Comparison of ENCODE assay signal across 16 cellular contexts in genomic region chr16:14132696-14133048, GRCh38.
A peak's percentile ranks its signal among the peaks of the same experiment; 100 is the strongest.
DNase-seq lines count a peak whose midpoint lies in the region; ATAC-seq and TF ChIP-seq lines count a peak whose summit lies in the region.
"Had no signal": no experiment of that assay in that cellular context is flagged by ENCODE, and none has a peak within 500 bp of the region (broad histone marks: within the 10 kb centered on the region; RNA-seq: fewer than 3 reads in every experiment).

No MANE protein-coding gene starts in this region.

- no peaks in the 10 kb centered on the region for H3K27me3 ChIP-seq in AG04450 (ENCODE audit: control insufficient read depth, insufficient read depth, low read length)
- H3K27me3 ChIP-seq: ovary had no signal

- DNase-seq in AG04450 (ENCODE audit: low read depth, low spot score) = peak; percentile 4
- peak; percentile 28 for DNase-seq in GM19240 (ENCODE audit: insufficient read length, low spot score)
- peak; percentile 29 for DNase-seq in fibroblast of gingiva (ENCODE audit: low read depth)
- DNase-seq in SKM-1 (lab: John Stamatoyannopoulos, UW; ENCODE audit: unreplicated experiment) = no peak
- DNase-seq in MCF 10A (ENCODE audit: unreplicated experiment) = no peak
- DNase-seq in Calu3 = no peak
- no peak for DNase-seq in NCI-H1105 (lab: John Stamatoyannopoulos, UW)
- DNase-seq: 8988T; DMS53; effector CD4-positive, alpha-beta T cell; hypothalamus; NCI-H1694 treated with DMSO at 0.1 percent for 48 hours; ovary; stimulated activated CD4-positive, alpha-beta T cell treated with anti-CD3 and anti-CD28 coated beads, Interleukin-2, amount 100 ng/mL, for 24 hours; stimulated activated naive CD8-positive, alpha-beta T cell treated with anti-CD3 and anti-CD28 coated beads, Interleukin-15, amount 100 ng/mL, for 72 hours had no signal

- no peaks in the 10 kb centered on the region for H3K27me3 Mint-ChIP-seq in MCF 10A (ENCODE audit: insufficient read depth, unreplicated experiment)
- H3K27me3 Mint-ChIP-seq in Calu3 (ENCODE audit: unreplicated experiment) = no peaks in the 10 kb centered on the region
- H3K27me3 Mint-ChIP-seq: stimulated activated naive CD8-positive, alpha-beta T cell treated with anti-CD3 and anti-CD28 coated beads, Interleukin-15, amount 100 ng/mL, for 72 hours had no signal

- H3K9me3 Mint-ChIP-seq in MCF 10A (ENCODE audit: unreplicated experiment) (no peaks in the 10 kb centered on the region), Calu3 (ENCODE audit: low read depth, unreplicated experiment) (no peaks in the 10 kb centered on the region)

- H3K27ac Mint-ChIP-seq in MCF 10A (ENCODE audit: low read depth, unreplicated experiment) (no peak overlapping the region), Calu3 (ENCODE audit: unreplicated experiment) (no peak overlapping the region)
- H3K27ac Mint-ChIP-seq: stimulated activated naive CD8-positive, alpha-beta T cell treated with anti-CD3 and anti-CD28 coated beads, Interleukin-15, amount 100 ng/mL, for 72 hours had no signal

- H3K4me1 Mint-ChIP-seq in MCF 10A (ENCODE audit: insufficient read depth, unreplicated experiment) (no peaks in the 10 kb centered on the region), Calu3 (ENCODE audit: low read depth, unreplicated experiment) (peaks cover 8% of the 10 kb centered on the region)
- H3K4me1 Mint-ChIP-seq: stimulated activated naive CD8-positive, alpha-beta T cell treated with anti-CD3 and anti-CD28 coated beads, Interleukin-15, amount 100 ng/mL, for 72 hours had no signal

- peak; percentile 74 for ATAC-seq in HG03095 (IDR thresholded peaks at IDR 0.05; ENCODE audit: unreplicated experiment)
- ATAC-seq: stimulated activated naive CD8-positive, alpha-beta T cell treated with anti-CD3 and anti-CD28 coated beads, Interleukin-15, amount 100 ng/mL, for 72 hours had no signal

- CTCF ChIA-PET in AG04450 (lab: Charles Lee) (no interaction called here), MCF 10A (lab: Yijun Ruan, JAX) (interaction anchor here (0.5 kb wide), 1 partner anchor 22 kb away, joined by 3 read pairs; no protein-coding TSS in a partner anchor), Calu3 (lab: Charles Lee) (no interaction called here)

- no peaks in the 10 kb centered on the region for H3K9me3 ChIP-seq in AG04450 (ENCODE audit: control insufficient read depth, insufficient read depth, low read length)
- H3K9me3 ChIP-seq: ovary had no signal

- no peak overlapping the region for H3K4me3 Mint-ChIP-seq in MCF 10A (ENCODE audit: unreplicated experiment)
- no peak overlapping the region for H3K4me3 Mint-ChIP-seq in Calu3 (ENCODE audit: low read depth, unreplicated experiment)
- H3K4me3 Mint-ChIP-seq: stimulated activated naive CD8-positive, alpha-beta T cell treated with anti-CD3 and anti-CD28 coated beads, Interleukin-15, amount 100 ng/mL, for 72 hours had no signal

- no peak for TF ChIP-seq CTCF in AG04450 (IDR thresholded peaks at IDR 0.05; ENCODE audit: low read depth, low read length)
- no peak for TF ChIP-seq CTCF in MCF 10A (IDR thresholded peaks at IDR 0.05; ENCODE audit: unreplicated experiment)
- TF ChIP-seq CTCF in Calu3 (IDR thresholded peaks at IDR 0.05; ENCODE audit: unreplicated experiment) = no peak

- POLR2A ChIA-PET in AG04450 (lab: Yijun Ruan, JAX) = no interaction called here
- POLR2A ChIA-PET in MCF 10A (lab: Yijun Ruan, JAX) = no interaction called here

- no peak overlapping the region for H3K4me3 ChIP-seq in AG04450 (ENCODE audit: low read depth, low read length)
- H3K4me3 ChIP-seq: ovary had no signal

- no TSS peak for BruUV-seq in MCF 10A (replicated peaks; lab: Mats Ljungman, UMichigan)
- BruUV-seq in Calu3 (replicated peaks; lab: Mats Ljungman, UMichigan) = no TSS peak

- intact Hi-C loops in MCF 10A (cut with micrococcal nuclease) = no loop called here
- intact Hi-C loops in Calu3 (cut with micrococcal nuclease; ENCODE audit: unreplicated experiment) = no loop called here

- no peak overlapping the region for H3K27ac ChIP-seq in AG04450 (ENCODE audit: low read depth, low read length)
- H3K27ac ChIP-seq: ovary had no signal

- H3K36me3 Mint-ChIP-seq in MCF 10A (ENCODE audit: insufficient read depth, unreplicated experiment) = peaks cover 10% of the 10 kb centered on the region
- peaks cover 5% of the 10 kb centered on the region for H3K36me3 Mint-ChIP-seq in Calu3 (ENCODE audit: insufficient read depth, unreplicated experiment)

Comparison
In these comparisons a context has a peak if more than half of its experiments do, and no peak if none do; other contexts are left out.
1. DNase-seq: peak in AG04450 (single experiment), GM19240 (single experiment) and fibroblast of gingiva (single experiment); none in SKM-1 (single experiment), MCF 10A (single experiment), Calu3 (single experiment) and NCI-H1105 (single experiment).